ENCODE assay signal across 18 cellular contexts in the genomic region with DNA sequence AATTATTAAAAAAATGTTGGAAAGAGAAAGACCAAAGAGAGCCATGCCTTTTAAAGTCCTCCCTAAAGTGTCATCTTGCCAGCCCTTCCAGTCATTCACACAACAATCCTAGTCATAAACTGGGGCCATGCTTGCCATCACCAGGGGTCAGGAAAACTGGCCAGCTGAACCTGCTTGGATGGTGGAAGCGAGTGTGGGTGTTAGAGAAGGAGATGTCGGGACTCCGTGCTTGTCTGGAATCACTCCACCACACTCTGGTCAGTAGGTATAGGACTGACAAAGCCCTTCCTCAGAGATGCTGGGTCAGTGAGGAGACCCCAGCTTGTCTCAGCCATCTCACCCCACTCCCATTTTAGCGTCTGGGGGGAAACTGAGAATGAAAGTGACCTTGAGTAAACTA. TPM values are rescaled to one million over a fixed set of nuclear protein-coding genes. Genes with fewer than 3 reads are reported as not detected.
A peak's percentile ranks its signal among the peaks of the same experiment; 100 is the strongest.
DNase-seq lines count a peak whose midpoint lies in the region; ATAC-seq lines count a peak whose summit lies in the region.
"Had no signal": no experiment of that assay in that cellular context is flagged by ENCODE, and none has a peak within 500 bp of the region (broad histone marks: within the 10 kb centered on the region; RNA-seq: fewer than 3 reads in every experiment).

No MANE protein-coding gene starts in this region.

- H3K4me3 ChIP-seq in skeletal muscle tissue (ENCODE audit: low read length in 3 of 3) = peak overlapping the region in 2 of 3 donors; percentile 29 to 43

- no peaks in the 10 kb centered on the region for H3K36me3 ChIP-seq in skeletal muscle tissue (ENCODE audit: control insufficient read depth in 3 of 3, insufficient read depth in 3 of 3, low read length in 3 of 3)

- no peaks in the 10 kb centered on the region for H3K27me3 ChIP-seq in layer of hippocampus (ENCODE audit: control insufficient read depth, insufficient read depth, low read length)
- peaks cover 4 to 21% (median 21%) of the 10 kb centered on the region in 3 donors for H3K27me3 ChIP-seq in skeletal muscle tissue (ENCODE audit: control insufficient read depth in 3 of 3, insufficient read depth in 3 of 3, low read length in 3 of 3)

- peak overlapping the region; percentile 87 for H3K27ac ChIP-seq in caudate nucleus (ENCODE audit: low read depth, low read length)
- H3K27ac ChIP-seq in layer of hippocampus (ENCODE audit: low read depth, low read length) = peak overlapping the region; percentile 93
- H3K27ac ChIP-seq in skeletal muscle tissue (ENCODE audit: low read depth, low read length) = peak overlapping the region; percentile 44
- H3K27ac ChIP-seq: HL-60, RWPE1 had no signal

- DNase-seq in EH (ENCODE audit: low read depth) = peak; percentile 51
- peak in 6 of 61 donors; percentile 16 to 45 (median 26) for DNase-seq in caudate nucleus (lab: John Stamatoyannopoulos, UW)
- DNase-seq in HCEC 1CT = no peak
- DNase-seq in NK-92 treated with Interleukin-12 subunit alpha and Interleukin-12 subunit beta, amount 100 ng/mL, for 24 hours (lab: John Stamatoyannopoulos, UW) = no peak
- no peak for DNase-seq in stimulated activated CD8-positive, alpha-beta memory T cell treated with anti-CD3 and anti-CD28 coated beads, Interleukin-4, amount 100 ng/mL, for 48 hours
- DNase-seq: activated CD4-positive, CD25-positive, alpha-beta regulatory T cell treated with anti-CD3 and anti-CD28 coated beads, Interleukin-2, amount 50 U/mL, for 72 hours; activated naive CD4-positive, alpha-beta T cell treated with anti-CD3 and anti-CD28 coated beads, Interleukin-2, amount 10 ng/mL, durations not matched to agents 7 days and 5 days; DND-41; Karpas-422; NCI-H1930; stimulated activated CD4-positive, alpha-beta T cell treated with anti-CD3 and anti-CD28 coated beads, Interleukin-4, amount 100 ng/mL, for 1 hour; T-helper 17 cell had no signal

- peaks cover 0 to 6% (median 3%) of the 10 kb centered on the region in 3 donors for H3K4me1 ChIP-seq in skeletal muscle tissue (ENCODE audit: control insufficient read depth in 3 of 3, insufficient read depth in 3 of 3, low read length in 3 of 3)

- ATAC-seq in GM19324 (IDR thresholded peaks at IDR 0.05; ENCODE audit: low FRiP score, unreplicated experiment) = no peak
- ATAC-seq: T-helper 17 cell had no signal

- peak overlapping the region in 1 of 3 donors; percentile 14 for H3K9ac ChIP-seq in skeletal muscle tissue (ENCODE audit: low read depth in 1 of 3, low read length in 3 of 3)

- H3K9me3 ChIP-seq in skeletal muscle tissue (ENCODE audit: control insufficient read depth in 3 of 3, low read length in 3 of 3) = no peaks in the 10 kb centered on the region

RNA-seq across cellular contexts. Expression of a gene that starts 3.3 kb away (rescaled TPM):
- 0.52 TPM for total RNA-seq in skeletal muscle tissue
- total RNA-seq: B cell had no signal

RNA-seq across cellular contexts. Expression of a gene that starts 14.7 kb away (rescaled TPM):
- total RNA-seq in skeletal muscle tissue = 10.4 TPM

RNA-seq across cellular contexts. Expression of a gene that starts 24.4 kb away (rescaled TPM):
- total RNA-seq in skeletal muscle tissue = 27.1 TPM

RNA-seq across cellular contexts. Expression of a gene that starts 26.0 kb away (rescaled TPM):
- under 0.01 TPM for total RNA-seq in skeletal muscle tissue
- total RNA-seq: B cell, T-helper 17 cell had no signal

RNA-seq across cellular contexts. Expression of a gene that starts 36.4 kb away (rescaled TPM):
- not detected for total RNA-seq in skeletal muscle tissue
